ENCODE assay signal across 39 cellular contexts in genomic region chr5:28666075-28666474, GRCh38.
"Had no signal": no experiment of that assay in that cellular context is flagged by ENCODE, and none has a peak within 500 bp of the region (broad histone marks: within the 10 kb centered on the region; RNA-seq: fewer than 3 reads in every experiment).

No MANE protein-coding gene starts in this region.

- DNase-seq: activated effector memory CD4-positive, alpha-beta T cell treated with anti-CD3 and anti-CD28 coated beads, Interleukin-2, amount 50 U/mL, for 16 hours; activated effector memory CD4-positive, alpha-beta T cell treated with Interleukin-2 at 50 U/mL for 16 hours; activated gamma-delta T cell; activated gamma-delta T cell treated with Interleukin-2 at 50 U/mL for 16 hours; activated naive CD4-positive, alpha-beta T cell; activated naive CD4-positive, alpha-beta T cell treated with anti-CD3 and anti-CD28 coated beads for 36 hours; activated naive CD4-positive, alpha-beta T cell treated with anti-CD3 and anti-CD28 coated beads, Interleukin-2, amount 10 ng/mL, durations not matched to agents 7 days and 5 days; activated naive CD4-positive, alpha-beta T cell treated with anti-CD3 and anti-CD28 coated beads, Interleukin-2, amount 50 U/mL, for 16 hours; activated naive CD4-positive, alpha-beta T cell treated with Interleukin-2 at 50 U/mL for 16 hours; activated naive CD8-positive, alpha-beta T cell treated with anti-CD3 and anti-CD28 coated beads for 36 hours; activated naive CD8-positive, alpha-beta T cell treated with anti-CD3 and anti-CD28 coated beads, Interleukin-2, amount 10 ng/mL, durations not matched to agents 7 days and 5 days; activated naive CD8-positive, alpha-beta T cell treated with anti-CD3 and anti-CD28 coated beads, Interleukin-2, amount 50 U/mL, for 24 hours; activated T-cell treated with anti-CD3 and anti-CD28 coated beads, Interleukin-2, amount 50 U/mL, for 4 hours; activated T-cell treated with anti-CD3 and anti-CD28 coated beads, Interleukin-2, amount 50 U/mL, for 48 hours; activated T-cell treated with anti-CD3 and anti-CD28 coated beads, Interleukin-2, amount 50 U/mL, for 72 hours; adrenal gland; amniotic stem cell; amygdala; anterior cingulate cortex; aorta; body of pancreas; brain microvascular endothelial cell; caudate nucleus; central memory CD4-positive, alpha-beta T cell; cerebellar nuclear complex had no signal

- H3K4me3 ChIP-seq: adrenal gland, ascending aorta, body of pancreas, breast epithelium, cardiac muscle cell had no signal

- H3K36me3 ChIP-seq: adrenal gland, ascending aorta, brain microvascular endothelial cell, breast epithelium, cardiac muscle cell had no signal

- H3K27ac Mint-ChIP-seq: activated naive CD4-positive, alpha-beta T cell treated with anti-CD3 and anti-CD28 coated beads for 36 hours; activated naive CD4-positive, alpha-beta T cell treated with anti-CD3 and anti-CD28 coated beads, Interleukin-2, amount 10 ng/mL, durations not matched to agents 7 days and 5 days; activated naive CD4-positive, alpha-beta T cell treated with anti-CD3 and anti-CD28 coated beads, Interleukin-2, amount 50 U/mL, for 24 hours; activated naive CD4-positive, alpha-beta T cell treated with anti-CD3 and anti-CD28 coated beads, Interleukin-2, amount 50 U/mL, for 72 hours; activated naive CD8-positive, alpha-beta T cell; activated naive CD8-positive, alpha-beta T cell treated with anti-CD3 and anti-CD28 coated beads for 36 hours; activated naive CD8-positive, alpha-beta T cell treated with anti-CD3 and anti-CD28 coated beads, Interleukin-2, amount 10 ng/mL, durations not matched to agents 7 days and 5 days; activated naive CD8-positive, alpha-beta T cell treated with anti-CD3 and anti-CD28 coated beads, Interleukin-2, amount 50 U/mL, for 24 hours; activated T-cell treated with anti-CD3 and anti-CD28 coated beads, Interleukin-2, amount 50 U/mL, for 72 hours; activated T-helper 1 cell treated with anti-CD3 and anti-CD28 coated beads, Interleukin-12 subunit alpha, Interleukin-12 subunit beta, Interleukin-2, Interleukin-4 antibody, amounts not matched to agents 30 ng/mL and 10 ng/mL and 1 ng/mL, durations not matched to agents 14 hours and 24 hours and 36 hours; activated T-helper 17 cell treated with anti-CD3 and anti-CD28 coated beads, Interleukin-2, amount 50 U/mL, for 72 hours; activated T-helper 2 cell treated with anti-CD3 and anti-CD28 coated beads, Interferon-gamma antibody, Interleukin-2, Interleukin-4, amounts not matched to agents 10 μg/mL and 5 μg/mL and 100 μg/mL, durations not matched to agents 14 hours and 24 hours and 36 hours; brain had no signal

- H3K27ac ChIP-seq: adrenal gland, ascending aorta, body of pancreas, brain microvascular endothelial cell, breast epithelium, cardiac muscle cell had no signal

- H3K27me3 ChIP-seq: adrenal gland, ascending aorta, body of pancreas, brain microvascular endothelial cell, breast epithelium, cardiac muscle cell had no signal

- H3K4me1 ChIP-seq: adrenal gland, ascending aorta, body of pancreas, breast epithelium had no signal

- H3K36me3 Mint-ChIP-seq: activated naive CD4-positive, alpha-beta T cell treated with anti-CD3 and anti-CD28 coated beads, Interleukin-2, amount 10 ng/mL, durations not matched to agents 7 days and 5 days; activated naive CD4-positive, alpha-beta T cell treated with anti-CD3 and anti-CD28 coated beads, Interleukin-2, amount 50 U/mL, for 24 hours; activated naive CD8-positive, alpha-beta T cell; activated naive CD8-positive, alpha-beta T cell treated with anti-CD3 and anti-CD28 coated beads for 36 hours; activated naive CD8-positive, alpha-beta T cell treated with anti-CD3 and anti-CD28 coated beads, Interleukin-2, amount 10 ng/mL, durations not matched to agents 7 days and 5 days; brain had no signal

- FAIRE-seq: astrocyte, bronchial epithelial cell, colon had no signal

- ATAC-seq: activated naive CD4-positive, alpha-beta T cell treated with anti-CD3 and anti-CD28 coated beads, Interleukin-2, amount 50 U/mL, for 72 hours; activated naive CD8-positive, alpha-beta T cell treated with anti-CD3 and anti-CD28 coated beads, Interleukin-2, amount 50 U/mL, for 24 hours; activated T-cell treated with anti-CD3 and anti-CD28 coated beads, Interleukin-2, amount 50 U/mL, for 4 hours; activated T-cell treated with anti-CD3 and anti-CD28 coated beads, Interleukin-2, amount 50 U/mL, for 72 hours; activated T-helper 17 cell treated with anti-CD3 and anti-CD28 coated beads, Interleukin-2, amount 50 U/mL, for 72 hours; body of pancreas had no signal

- H3K9me3 ChIP-seq: adrenal gland, ascending aorta, body of pancreas had no signal

- H3K4me3 Mint-ChIP-seq: activated naive CD4-positive, alpha-beta T cell treated with anti-CD3 and anti-CD28 coated beads for 36 hours; activated naive CD4-positive, alpha-beta T cell treated with anti-CD3 and anti-CD28 coated beads, Interleukin-2, amount 10 ng/mL, durations not matched to agents 7 days and 5 days; activated naive CD4-positive, alpha-beta T cell treated with anti-CD3 and anti-CD28 coated beads, Interleukin-2, amount 50 U/mL, for 24 hours; activated naive CD8-positive, alpha-beta T cell; activated naive CD8-positive, alpha-beta T cell treated with anti-CD3 and anti-CD28 coated beads for 36 hours; activated naive CD8-positive, alpha-beta T cell treated with anti-CD3 and anti-CD28 coated beads, Interleukin-2, amount 10 ng/mL, durations not matched to agents 7 days and 5 days; activated naive CD8-positive, alpha-beta T cell treated with anti-CD3 and anti-CD28 coated beads, Interleukin-2, amount 50 U/mL, for 24 hours; activated T-cell treated with anti-CD3 and anti-CD28 coated beads, Interleukin-2, amount 50 U/mL, for 4 hours; activated T-cell treated with anti-CD3 and anti-CD28 coated beads, Interleukin-2, amount 50 U/mL, for 72 hours; activated T-helper 1 cell treated with anti-CD3 and anti-CD28 coated beads, Interleukin-12 subunit alpha, Interleukin-12 subunit beta, Interleukin-2, Interleukin-4 antibody, amounts not matched to agents 30 ng/mL and 10 ng/mL and 1 ng/mL, durations not matched to agents 14 hours and 24 hours and 36 hours; activated T-helper 17 cell treated with anti-CD3 and anti-CD28 coated beads, Interleukin-2, amount 50 U/mL, for 72 hours; brain; central memory CD8-positive, alpha-beta T cell had no signal

- H3K4me1 Mint-ChIP-seq: activated naive CD4-positive, alpha-beta T cell treated with anti-CD3 and anti-CD28 coated beads, Interleukin-2, amount 10 ng/mL, durations not matched to agents 7 days and 5 days; activated naive CD4-positive, alpha-beta T cell treated with anti-CD3 and anti-CD28 coated beads, Interleukin-2, amount 50 U/mL, for 24 hours; activated naive CD8-positive, alpha-beta T cell treated with anti-CD3 and anti-CD28 coated beads for 36 hours; activated naive CD8-positive, alpha-beta T cell treated with anti-CD3 and anti-CD28 coated beads, Interleukin-2, amount 10 ng/mL, durations not matched to agents 7 days and 5 days; activated naive CD8-positive, alpha-beta T cell treated with anti-CD3 and anti-CD28 coated beads, Interleukin-2, amount 50 U/mL, for 24 hours; activated T-helper 17 cell treated with anti-CD3 and anti-CD28 coated beads, Interleukin-2, amount 50 U/mL, for 72 hours; brain; central memory CD8-positive, alpha-beta T cell had no signal

- H3K27me3 Mint-ChIP-seq: activated naive CD4-positive, alpha-beta T cell treated with anti-CD3 and anti-CD28 coated beads, Interleukin-2, amount 10 ng/mL, durations not matched to agents 7 days and 5 days; activated naive CD4-positive, alpha-beta T cell treated with anti-CD3 and anti-CD28 coated beads, Interleukin-2, amount 50 U/mL, for 24 hours; activated naive CD8-positive, alpha-beta T cell; activated naive CD8-positive, alpha-beta T cell treated with anti-CD3 and anti-CD28 coated beads for 36 hours; activated naive CD8-positive, alpha-beta T cell treated with anti-CD3 and anti-CD28 coated beads, Interleukin-2, amount 10 ng/mL, durations not matched to agents 7 days and 5 days; activated naive CD8-positive, alpha-beta T cell treated with anti-CD3 and anti-CD28 coated beads, Interleukin-2, amount 50 U/mL, for 24 hours; activated T-helper 17 cell treated with anti-CD3 and anti-CD28 coated beads, Interleukin-2, amount 50 U/mL, for 72 hours; central memory CD8-positive, alpha-beta T cell had no signal
